12 cellular contexts compared by ENCODE assay signal in the genomic region with DNA sequence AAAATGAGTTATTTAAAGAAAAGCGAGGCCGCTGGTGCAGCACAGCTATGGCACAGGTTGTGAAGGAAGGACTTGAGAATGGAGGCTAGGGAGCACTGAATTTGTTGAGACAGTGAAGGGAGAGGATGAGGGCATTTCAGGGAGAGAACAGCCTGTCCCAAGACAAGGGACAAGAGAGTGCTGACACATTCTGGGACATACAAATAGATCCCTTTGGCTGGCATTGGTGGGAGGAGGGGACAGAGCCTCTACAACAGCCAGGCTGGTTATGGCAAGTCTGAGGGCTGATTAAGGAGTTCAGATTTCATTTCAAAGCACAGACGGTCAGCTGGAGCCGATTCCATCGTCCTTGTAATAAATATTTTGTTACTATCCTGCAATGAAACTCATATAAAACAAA. TPM values are rescaled to one million over a fixed set of nuclear protein-coding genes. Genes with fewer than 3 reads are reported as not detected.
DNase-seq lines count a peak whose midpoint lies in the region; ATAC-seq and TF ChIP-seq lines count a peak whose summit lies in the region.
"Had no signal": no experiment of that assay in that cellular context is flagged by ENCODE, and none has a peak within 500 bp of the region (broad histone marks: within the 10 kb centered on the region; RNA-seq: fewer than 3 reads in every experiment).

No MANE protein-coding gene starts in this region.

- DNase-seq in Ammon's horn (ENCODE audit: low spot score) (peak; percentile 64), H9 (no peak), myocyte (ENCODE audit: low read depth) (peak; percentile 44), glutamatergic neuron (no peak)
- no peak for DNase-seq in activated effector memory CD4-positive, alpha-beta T cell treated with anti-CD3 and anti-CD28 coated beads, Interleukin-2, amount 50 U/mL, for 16 hours
- DNase-seq: dermis blood vessel endothelial cell, NCI-H1105, T-helper 1 cell had no signal

- no peak overlapping the region for H4K5ac ChIP-seq in H9 (ENCODE audit: insufficient read length, low read depth, low read length)

- no CpG with 5 or more reads among the region's 5 CpGs for WGBS in H9 (ENCODE audit: extremely low coverage, insufficient read length, low lambda C conversion rate)

- no peak overlapping the region for H4K8ac ChIP-seq in H9 (replicated peaks; ENCODE audit: insufficient read length, low read depth, low read length)

- H3K4me1 ChIP-seq in H9 (ENCODE audit: insufficient read depth, low read length) = no peaks in the 10 kb centered on the region

- no peak overlapping the region for H3K4ac ChIP-seq in H9 (ENCODE audit: low read depth, low read length)

- H2AK5ac ChIP-seq in H9 (ENCODE audit: insufficient read length, low read length) = no peak overlapping the region

- H3K79me1 ChIP-seq in H9 (ENCODE audit: insufficient read depth, low read depth, low read length, poor library complexity, severe bottlenecking) = no peaks in the 10 kb centered on the region

- H3K18ac ChIP-seq in H9 (ENCODE audit: insufficient read length, low read depth, low read length) = no peak overlapping the region

- no peaks in the 10 kb centered on the region for H4K20me1 ChIP-seq in H9 (ENCODE audit: control insufficient read depth, insufficient read depth, insufficient read length)

- no peak overlapping the region for H3T11ph ChIP-seq in H9 (ENCODE audit: low read length)

- H3K56ac ChIP-seq in H9 (ENCODE audit: insufficient read length, low read depth, low read length) = no peak overlapping the region

- H2BK120ac ChIP-seq in H9 (ENCODE audit: low read depth, low read length, poor library complexity, severe bottlenecking) = no peak overlapping the region

- H3K4me2 ChIP-seq in H9 (ENCODE audit: insufficient read depth, insufficient read length, low read length) = no peak overlapping the region

- no peak overlapping the region for H2BK15ac ChIP-seq in H9 (ENCODE audit: low read depth, low read length)

- peaks cover 3% of the 10 kb centered on the region; the same call in 1 of the 2 replicates for H3K27me3 Mint-ChIP-seq in H9 (ENCODE audit: low read depth)
- H3K27me3 Mint-ChIP-seq in activated T-helper 17 cell treated with anti-CD3 and anti-CD28 coated beads, Interleukin-2, amount 50 U/mL, for 72 hours = no peaks in the 10 kb centered on the region
- peaks cover 5% of the 10 kb centered on the region for H3K27me3 Mint-ChIP-seq in glutamatergic neuron (ENCODE audit: unreplicated experiment)

- no peaks in the 10 kb centered on the region; the same call in 1 of the 2 replicates for H3K79me2 ChIP-seq in H9 (ENCODE audit: insufficient read depth, low read length)

- no peak overlapping the region for H2BK12ac ChIP-seq in H9 (ENCODE audit: insufficient read length, low read depth, low read length)

- peaks cover 19 to 21% of the 10 kb centered on the region in 2 experiments for H3K4me1 Mint-ChIP-seq in H9
- H3K4me1 Mint-ChIP-seq in activated T-helper 17 cell treated with anti-CD3 and anti-CD28 coated beads, Interleukin-2, amount 50 U/mL, for 72 hours = no peaks in the 10 kb centered on the region
- peaks cover 14% of the 10 kb centered on the region for H3K4me1 Mint-ChIP-seq in glutamatergic neuron (ENCODE audit: low read depth, unreplicated experiment)

- H3K4me3 Mint-ChIP-seq in H9 (peak overlapping the region in 1 of 2 experiments; percentile 18; a peak in 2 of 5 replicates), glutamatergic neuron (ENCODE audit: unreplicated experiment) (no peak overlapping the region)
- H3K4me3 Mint-ChIP-seq in activated T-helper 17 cell treated with anti-CD3 and anti-CD28 coated beads, Interleukin-2, amount 50 U/mL, for 72 hours = peak overlapping the region; percentile 79

- H3K23ac ChIP-seq in H9 (ENCODE audit: insufficient read length, low read depth, low read length) = no peak overlapping the region

- H3K9me3 ChIP-seq in H9 (ENCODE audit: control insufficient read depth, low read depth, low read length) = no peaks in the 10 kb centered on the region

- no peaks in the 10 kb centered on the region for H3K9me3 Mint-ChIP-seq in H9
- H3K9me3 Mint-ChIP-seq in activated T-helper 17 cell treated with anti-CD3 and anti-CD28 coated beads, Interleukin-2, amount 50 U/mL, for 72 hours = no peaks in the 10 kb centered on the region
- no peaks in the 10 kb centered on the region for H3K9me3 Mint-ChIP-seq in glutamatergic neuron (ENCODE audit: unreplicated experiment)

- no peak overlapping the region for H4K91ac ChIP-seq in H9 (ENCODE audit: insufficient read length, low read depth, low read length)

- peaks cover 5% of the 10 kb centered on the region for H3K23me2 ChIP-seq in H9 (ENCODE audit: insufficient read length, low read depth, low read length, poor library complexity, severe bottlenecking)

- TF ChIP-seq CTCF in H9 (conservative IDR thresholded peaks at IDR 0.05) (no peak), glutamatergic neuron (IDR thresholded peaks at IDR 0.05; ENCODE audit: partially characterized antibody, unreplicated experiment) (no peak)

- H3K14ac ChIP-seq in H9 (ENCODE audit: insufficient read depth, low read length) = no peak overlapping the region

- H3K27ac Mint-ChIP-seq in H9 (peak overlapping the region in 2 of 3 experiments; percentile 33 to 57; a peak in 1 of 7 replicates), glutamatergic neuron (ENCODE audit: unreplicated experiment) (no peak overlapping the region)
- H3K27ac Mint-ChIP-seq in activated T-helper 17 cell treated with anti-CD3 and anti-CD28 coated beads, Interleukin-2, amount 50 U/mL, for 72 hours = no peak overlapping the region

- no peak overlapping the region for H3K27ac ChIP-seq in H9 (ENCODE audit: insufficient read length, low read depth, low read length)

- peaks cover 18 to 19% (median 19%) of the 10 kb centered on the region in 3 experiments for H3K36me3 Mint-ChIP-seq in H9 (ENCODE audit: insufficient read depth in 1 of 3, low read depth in 3 of 3)
- H3K36me3 Mint-ChIP-seq in activated T-helper 17 cell treated with anti-CD3 and anti-CD28 coated beads, Interleukin-2, amount 50 U/mL, for 72 hours (ENCODE audit: low read depth) = no peaks in the 10 kb centered on the region
- H3K36me3 Mint-ChIP-seq in glutamatergic neuron (ENCODE audit: unreplicated experiment) = no peaks in the 10 kb centered on the region

- H3K27me3 ChIP-seq in H9 (ENCODE audit: insufficient read depth, low read length) = no peaks in the 10 kb centered on the region

- ATAC-seq in activated T-helper 17 cell treated with anti-CD3 and anti-CD28 coated beads, Interleukin-2, amount 50 U/mL, for 72 hours (replicated peaks) = no peak
- no peak for ATAC-seq in HG02623 (IDR thresholded peaks at IDR 0.05; ENCODE audit: unreplicated experiment)
- no peak for ATAC-seq in GM21390 (IDR thresholded peaks at IDR 0.05; ENCODE audit: unreplicated experiment)

- H2BK5ac ChIP-seq in H9 (ENCODE audit: insufficient read length, low read length) = no peak overlapping the region

- no peak overlapping the region for H2BK20ac ChIP-seq in H9 (ENCODE audit: low read depth, low read length, poor library complexity, severe bottlenecking)

- no peak overlapping the region for H3K9ac ChIP-seq in H9 (ENCODE audit: extremely low read depth, insufficient read length, low read length)

- no peak overlapping the region for H2AFZ ChIP-seq in H9 (ENCODE audit: low read length)

RNA-seq across cellular contexts. Expression of gene SLC29A2, which starts 1.7 kb away (rescaled TPM):
- total RNA-seq in H9 (2021) (29.7 and 29.8 TPM in 2 replicates), myocyte (4.5 and 8.5 TPM in 2 replicates), glutamatergic neuron (ENCODE audit: unreplicated experiment) (2.8 TPM)
- 1 to 10 TPM; 7.6 to 9.1 TPM for total RNA-seq in activated T-helper 17 cell treated with anti-CD3 and anti-CD28 coated beads, Interleukin-2, amount 50 U/mL, for 72 hours
- polyA plus RNA-seq in myocyte (2012) = 0.79 TPM

RNA-seq across cellular contexts. Expression of gene B4GAT1, which starts 25.8 kb away (rescaled TPM):
- total RNA-seq in H9 (2021) (24.3 and 26.3 TPM in 2 replicates), myocyte (60.3 and 69.3 TPM in 2 replicates), glutamatergic neuron (ENCODE audit: unreplicated experiment) (42.7 TPM)
- total RNA-seq in activated T-helper 17 cell treated with anti-CD3 and anti-CD28 coated beads, Interleukin-2, amount 50 U/mL, for 72 hours = 10 to 100 TPM in 1 of 2 donors, 1 to 10 TPM in 1; 7.7 to 12.9 TPM
- polyA plus RNA-seq in myocyte (2012) = 54.7 TPM

RNA-seq across cellular contexts. Expression of gene BRMS1, which starts 28.4 kb away (rescaled TPM):
- total RNA-seq in H9 (2021) (50.1 and 50.5 TPM in 2 replicates), myocyte (45.9 and 56.1 TPM in 2 replicates), glutamatergic neuron (ENCODE audit: unreplicated experiment) (44.0 TPM)
- total RNA-seq in activated T-helper 17 cell treated with anti-CD3 and anti-CD28 coated beads, Interleukin-2, amount 50 U/mL, for 72 hours = 10 to 100 TPM; 21.6 to 41.7 TPM
- 39.2 TPM for polyA plus RNA-seq in myocyte (2012)

RNA-seq across cellular contexts. Expression of gene RIN1, which starts 37.0 kb away (rescaled TPM):
- total RNA-seq in H9 (2021) (5.4 and 5.5 TPM in 2 replicates), myocyte (32.3 and 43.9 TPM in 2 replicates), glutamatergic neuron (ENCODE audit: unreplicated experiment) (1.9 TPM)
- total RNA-seq in activated T-helper 17 cell treated with anti-CD3 and anti-CD28 coated beads, Interleukin-2, amount 50 U/mL, for 72 hours = 1 to 10 TPM; 1.6 to 3.4 TPM
- 5.7 TPM for polyA plus RNA-seq in myocyte (2012)

RNA-seq across cellular contexts. Expression of gene NPAS4, which starts 47.6 kb away (rescaled TPM):
- 1.6 and 1.8 TPM in 2 replicates for total RNA-seq in H9 (2021)
- under 1 TPM; 0.21 to 0.28 TPM for total RNA-seq in activated T-helper 17 cell treated with anti-CD3 and anti-CD28 coated beads, Interleukin-2, amount 50 U/mL, for 72 hours
- total RNA-seq in myocyte = not detected in 2 replicates
- polyA plus RNA-seq in myocyte (2012) = 0.03 TPM
- total RNA-seq in glutamatergic neuron (ENCODE audit: unreplicated experiment) = 0.78 TPM
- total RNA-seq: activated CD8-positive, alpha-beta memory T cell treated with anti-CD3 and anti-CD28 coated beads for 36 hours; dermis blood vessel endothelial cell had no signal

Comparison
In these comparisons a context has a peak if more than half of its experiments do, and no peak if none do; other contexts are left out.
1. DNase-seq: peak in Ammon's horn (single experiment) and myocyte (single experiment); none in H9 (single experiment), activated effector memory CD4-positive, alpha-beta T cell treated with anti-CD3 and anti-CD28 coated beads, Interleukin-2, amount 50 U/mL, for 16 hours (single experiment) and glutamatergic neuron (single experiment).
2. H3K27ac Mint-ChIP-seq: peak in H9 (2 of 3); none in activated T-helper 17 cell treated with anti-CD3 and anti-CD28 coated beads, Interleukin-2, amount 50 U/mL, for 72 hours (single experiment) and glutamatergic neuron (single experiment).